Comparison of ENCODE assay signal across 21 cellular contexts in genomic region chr11:42234381-42235035, GRCh38.
DNase-seq lines count a peak whose midpoint lies in the region; ATAC-seq and TF ChIP-seq lines count a peak whose summit lies in the region.
"Had no signal": no experiment of that assay in that cellular context is flagged by ENCODE, and none has a peak within 500 bp of the region (broad histone marks: within the 10 kb centered on the region; RNA-seq: fewer than 3 reads in every experiment).

No MANE protein-coding gene starts in this region.

- peak overlapping the region; percentile 20 for H3K27ac Mint-ChIP-seq in endodermal cell
- H3K27ac Mint-ChIP-seq: B cell; effector memory CD8-positive, alpha-beta T cell; IgD-negative memory B cell; progenitor cell of endocrine pancreas had no signal

- H3K9me3 ChIP-seq in endodermal cell (ENCODE audit: control insufficient read depth, low read length) = no peaks in the 10 kb centered on the region
- H3K9me3 ChIP-seq: body of pancreas, sigmoid colon, stomach, tibial nerve had no signal

- TF ChIP-seq CTCF in endodermal cell (conservative IDR thresholded peaks at IDR 0.05) = no peak

- no peaks in the 10 kb centered on the region for H3K27me3 Mint-ChIP-seq in endodermal cell (ENCODE audit: insufficient read depth)
- H3K27me3 Mint-ChIP-seq: B cell; effector memory CD8-positive, alpha-beta T cell; IgD-negative memory B cell; progenitor cell of endocrine pancreas had no signal

- no peak overlapping the region for H3K4me3 ChIP-seq in endodermal cell (ENCODE audit: low read length)
- no peak overlapping the region for H3K4me3 ChIP-seq in skeletal muscle cell (ENCODE audit: low read depth, low read length)
- H3K4me3 ChIP-seq: body of pancreas, sigmoid colon, stomach, tibial nerve had no signal

- ATAC-seq in GM19324 (IDR thresholded peaks at IDR 0.05; ENCODE audit: low FRiP score, unreplicated experiment) = no peak
- ATAC-seq: body of pancreas; effector memory CD8-positive, alpha-beta T cell; esophagus mucosa had no signal

- no peaks in the 10 kb centered on the region for H3K36me3 ChIP-seq in endodermal cell (ENCODE audit: control insufficient read depth, insufficient read depth, low read length)
- H3K36me3 ChIP-seq: sigmoid colon, stomach, tibial nerve had no signal

- H3K4me1 ChIP-seq in endodermal cell (ENCODE audit: control insufficient read depth, insufficient read depth, low read length) = no peaks in the 10 kb centered on the region
- H3K4me1 ChIP-seq: body of pancreas, stomach, tibial nerve had no signal

- no peak overlapping the region for H3K9ac ChIP-seq in endodermal cell (ENCODE audit: extremely low read depth, low read length, poor library complexity, severe bottlenecking)

- peaks cover 17% of the 10 kb centered on the region for H3K4me1 Mint-ChIP-seq in endodermal cell
- H3K4me1 Mint-ChIP-seq: B cell, IgD-negative memory B cell had no signal

- H3K27me3 ChIP-seq in endodermal cell (ENCODE audit: control insufficient read depth, insufficient read depth, low read length, poor library complexity, severe bottlenecking) = no peaks in the 10 kb centered on the region
- H3K27me3 ChIP-seq: body of pancreas, sigmoid colon, stomach, tibial nerve had no signal

- no peaks in the 10 kb centered on the region for H3K36me3 Mint-ChIP-seq in endodermal cell (ENCODE audit: low read depth)
- H3K36me3 Mint-ChIP-seq: IgD-negative memory B cell had no signal

- WGBS in endodermal cell (ENCODE audit: insufficient coverage in 1 of 2, insufficient read length in 1 of 2), 2 experiments = 74 to 75% methylated on average over 2 of the region's 2 CpGs

- H3K27ac ChIP-seq in endodermal cell (ENCODE audit: low read depth, low read length) = no peak overlapping the region
- H3K27ac ChIP-seq: body of pancreas, sigmoid colon, stomach, tibial nerve had no signal

- peak; percentile 86 for DNase-seq in GM04504 (ENCODE audit: low read depth)
- DNase-seq in OCI-M1 (lab: John Stamatoyannopoulos, UW) = peak; percentile 39
- DNase-seq in endodermal cell = no peak
- peak; percentile 25 for DNase-seq in skeletal muscle cell (ENCODE audit: low read depth)
- DNase-seq in stimulated activated naive CD4-positive, alpha-beta T cell treated with Interleukin-2 at 50 U/mL for 16 hours (lab: John Stamatoyannopoulos, UW) = no peak
- DNase-seq in NCI-H526 (lab: John Stamatoyannopoulos, UW) = no peak
- DNase-seq: activated CD4-positive, CD25-positive, alpha-beta regulatory T cell treated with anti-CD3 and anti-CD28 coated beads, Interleukin-2, amount 50 U/mL, for 72 hours; activated gamma-delta T cell; body of pancreas; DMS79; effector memory CD8-positive, alpha-beta T cell; NCI-H2029 treated with DMSO at 0.1 percent for 48 hours; SHP77; sigmoid colon; stomach had no signal

- peaks cover 2% of the 10 kb centered on the region for H3K9me3 Mint-ChIP-seq in endodermal cell

- no peak overlapping the region for H3K4me3 Mint-ChIP-seq in endodermal cell
- H3K4me3 Mint-ChIP-seq: B cell; effector memory CD8-positive, alpha-beta T cell; IgD-negative memory B cell had no signal

Comparison
In these comparisons a context has a peak if more than half of its experiments do, and no peak if none do; other contexts are left out.
1. DNase-seq: peak in GM04504 (single experiment), OCI-M1 (single experiment) and skeletal muscle cell (single experiment); none in endodermal cell (single experiment), stimulated activated naive CD4-positive, alpha-beta T cell treated with Interleukin-2 at 50 U/mL for 16 hours (single experiment) and NCI-H526 (0 of 2).